1 cellular context compared by ENCODE assay signal in the genomic region with DNA sequence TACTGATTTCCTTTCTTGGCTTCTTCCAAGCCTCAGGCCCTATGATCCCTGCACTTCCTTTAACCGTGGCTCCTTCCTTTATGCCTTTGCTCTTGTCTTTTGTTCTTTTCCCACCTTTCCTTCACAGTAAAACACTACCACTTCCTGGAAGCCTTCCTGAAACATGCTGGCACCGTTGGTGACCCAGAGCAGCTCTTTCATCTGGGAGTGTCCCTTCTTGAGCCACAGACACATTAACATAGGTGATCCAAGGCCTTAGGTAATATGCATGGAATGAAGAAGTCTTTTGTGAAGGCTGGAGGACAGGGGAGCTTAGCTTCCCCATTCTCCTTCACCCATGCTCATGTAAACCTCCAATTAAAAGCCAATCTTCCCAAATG.
TF ChIP-seq lines count a peak whose summit lies in the region.

No MANE protein-coding gene starts in this region.

TF ChIP-seq in IMR-90, 13 proteins besides CTCF, POLR2A, EP300 and RAD21:
- no peak for TF ChIP-seq NFE2L2 (IDR thresholded peaks at IDR 0.05; ENCODE audit: low read depth, low read length)
- no peak for TF ChIP-seq RFX5 (IDR thresholded peaks at IDR 0.05; ENCODE audit: low read depth, low read length)
- TF ChIP-seq MAFK (IDR thresholded peaks at IDR 0.05; ENCODE audit: low read depth, low read length), result no peak
- no peak for TF ChIP-seq CEBPB (IDR thresholded peaks at IDR 0.05; ENCODE audit: low read depth, low read length)
- no peak for TF ChIP-seq RCOR1 (IDR thresholded peaks at IDR 0.05; ENCODE audit: insufficient replicate concordance, low read length)
- TF ChIP-seq MAZ (IDR thresholded peaks at IDR 0.05; ENCODE audit: borderline replicate concordance, low read depth, low read length), result no peak
- TF ChIP-seq, protein P1, sequence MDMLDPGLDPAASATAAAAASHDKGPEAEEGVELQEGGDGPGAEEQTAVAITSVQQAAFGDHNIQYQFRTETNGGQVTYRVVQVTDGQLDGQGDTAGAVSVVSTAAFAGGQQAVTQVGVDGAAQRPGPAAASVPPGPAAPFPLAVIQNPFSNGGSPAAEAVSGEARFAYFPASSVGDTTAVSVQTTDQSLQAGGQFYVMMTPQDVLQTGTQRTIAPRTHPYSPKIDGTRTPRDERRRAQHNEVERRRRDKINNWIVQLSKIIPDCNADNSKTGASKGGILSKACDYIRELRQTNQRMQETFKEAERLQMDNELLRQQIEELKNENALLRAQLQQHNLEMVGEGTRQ (IDR thresholded peaks at IDR 0.05; ENCODE audit: low read depth, low read length), result no peak
- TF ChIP-seq CHD1 (IDR thresholded peaks at IDR 0.05; ENCODE audit: low read depth, low read length), result no peak
- TF ChIP-seq SMC3 (IDR thresholded peaks at IDR 0.05; ENCODE audit: low read depth, low read length), result no peak
